ENCODE assay signal across 8 cellular contexts in the genomic region with DNA sequence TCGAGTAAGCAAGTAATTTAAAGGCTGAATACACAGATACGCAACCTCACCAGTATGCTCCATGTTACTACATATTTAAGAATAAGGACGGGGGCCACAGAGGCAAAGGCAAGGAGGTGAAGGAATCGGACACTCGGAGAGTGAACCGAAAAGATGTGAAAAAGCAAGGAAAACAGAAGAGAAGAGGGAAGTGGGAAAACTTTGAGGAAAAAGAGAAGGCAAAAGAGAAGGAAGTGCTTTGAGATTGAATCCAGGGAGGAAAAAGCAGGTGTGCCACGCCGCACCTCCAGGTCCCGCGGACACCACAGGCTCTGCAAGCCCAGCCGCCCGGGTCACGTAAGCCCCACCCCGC. TPM values are rescaled to one million over a fixed set of nuclear protein-coding genes. Genes with fewer than 3 reads are reported as not detected.
DNase-seq lines count a peak whose midpoint lies in the region; ATAC-seq and TF ChIP-seq lines count a peak whose summit lies in the region.

No MANE protein-coding gene starts in this region.

- TF ChIP-seq CTCF in HL-60 (IDR thresholded peaks at IDR 0.05; ENCODE audit: insufficient read depth, low read length) (no peak), cardiac fibroblast (IDR thresholded peaks at IDR 0.05; ENCODE audit: low read depth, low read length) (no peak), mucosa of descending colon (IDR thresholded peaks at IDR 0.05) (no peak)

- H3K27ac ChIP-seq in HL-60 (replicated peaks) = peak overlapping the region; percentile 66

- CTCF ChIA-PET in activated naive CD4-positive, alpha-beta T cell treated with anti-CD3 and anti-CD28 coated beads, Interleukin-2, amount 10 ng/mL, durations not matched to agents 7 days and 5 days (lab: Charles Lee) = no interaction called here

- intact Hi-C loops in mucosa of descending colon (cut with DNase I, micrococcal nuclease) = no loop called here

- H3K27me3 ChIP-seq in HL-60 (ENCODE audit: insufficient read depth, poor library complexity, severe bottlenecking) = no peaks in the 10 kb centered on the region

- H3K27ac Mint-ChIP-seq in activated naive CD4-positive, alpha-beta T cell treated with anti-CD3 and anti-CD28 coated beads, Interleukin-2, amount 10 ng/mL, durations not matched to agents 7 days and 5 days = peak overlapping the region; percentile 91

- peaks cover 39% of the 10 kb centered on the region for H3K4me1 Mint-ChIP-seq in activated naive CD4-positive, alpha-beta T cell treated with anti-CD3 and anti-CD28 coated beads, Interleukin-2, amount 10 ng/mL, durations not matched to agents 7 days and 5 days

- peak overlapping the region; percentile 91 for H3K4me3 Mint-ChIP-seq in activated naive CD4-positive, alpha-beta T cell treated with anti-CD3 and anti-CD28 coated beads, Interleukin-2, amount 10 ng/mL, durations not matched to agents 7 days and 5 days

- ATAC-seq in mucosa of descending colon = peak; percentile 1

- peaks cover 3% of the 10 kb centered on the region for H3K9me3 Mint-ChIP-seq in activated naive CD4-positive, alpha-beta T cell treated with anti-CD3 and anti-CD28 coated beads, Interleukin-2, amount 10 ng/mL, durations not matched to agents 7 days and 5 days

- H3K27me3 Mint-ChIP-seq in activated naive CD4-positive, alpha-beta T cell treated with anti-CD3 and anti-CD28 coated beads, Interleukin-2, amount 10 ng/mL, durations not matched to agents 7 days and 5 days = no peaks in the 10 kb centered on the region

- H3K4me3 ChIP-seq in HL-60 (replicated peaks; ENCODE audit: insufficient read depth, low read length) (peak overlapping the region; percentile 70), cardiac fibroblast (replicated peaks in 1 of 2; ENCODE audit: low read depth in 2 of 2, low read length in 2 of 2) (peak overlapping the region; percentile 52 to 59), mucosa of descending colon (peak overlapping the region; percentile 10)

- peaks cover 16% of the 10 kb centered on the region for H3K36me3 Mint-ChIP-seq in activated naive CD4-positive, alpha-beta T cell treated with anti-CD3 and anti-CD28 coated beads, Interleukin-2, amount 10 ng/mL, durations not matched to agents 7 days and 5 days

- in situ Hi-C loops in ACHN (cut with HindIII; ENCODE audit: low pct_ligation_motif_present, low pct_unique_long_range_greater_than_20kb, low sequenced_read_pairs) = no loop called here

- peaks cover 15% of the 10 kb centered on the region for H3K4me1 ChIP-seq in mucosa of descending colon (ENCODE audit: low read depth)

- H3K36me3 ChIP-seq in mucosa of descending colon (ENCODE audit: low read depth) = no peaks in the 10 kb centered on the region

- H3K9me3 ChIP-seq in mucosa of descending colon = no peaks in the 10 kb centered on the region

- no peak for DNase-seq in activated naive CD4-positive, alpha-beta T cell treated with anti-CD3 and anti-CD28 coated beads, Interleukin-2, amount 10 ng/mL, durations not matched to agents 7 days and 5 days
- no peak for DNase-seq in activated naive CD4-positive, alpha-beta T cell treated with anti-CD3 and anti-CD28 coated beads, Interleukin-2, amount 50 U/mL, for 16 hours
- DNase-seq in HL-60 (ENCODE audit: low read depth in 1 of 2, low spot score in 1 of 2) (no peak), cardiac fibroblast (ENCODE audit: low read depth in 2 of 2) (no peak), mucosa of descending colon (no peak), NCI-H510A treated with DMSO at 0.1 percent for 48 hours (lab: John Stamatoyannopoulos, UW) (no peak), ACHN (no peak)
- DNase-seq in stimulated activated CD8-positive, alpha-beta memory T cell treated with anti-CD3 and anti-CD28 coated beads, Interleukin-4, amount 100 ng/mL, for 48 hours = no peak

RNA-seq across cellular contexts. Expression of gene AVL9, which starts 0.4 kb away (rescaled TPM):
- 10 to 100 TPM; 56.7 to 81.2 (median 74.5) TPM for total RNA-seq in mucosa of descending colon

RNA-seq across cellular contexts. Expression of gene LSM5, which starts 4.7 kb away (rescaled TPM):
- 10 to 100 TPM; 27.2 to 44.0 (median 30.2) TPM for total RNA-seq in mucosa of descending colon

Comparison
In these comparisons a context has a peak if more than half of its experiments do, and no peak if none do; other contexts are left out.
1. H3K4me3 ChIP-seq: peak in every context shown above with its lines; median percentile 70 in HL-60; 56 in cardiac fibroblast; 10 in mucosa of descending colon.